Comparison of ENCODE assay signal across 15 cellular contexts in genomic region chr6:88662653-88663174, GRCh38.
A peak's percentile ranks its signal among the peaks of the same experiment; 100 is the strongest.
DNase-seq lines count a peak whose midpoint lies in the region; ATAC-seq and TF ChIP-seq lines count a peak whose summit lies in the region.
"Had no signal": no experiment of that assay in that cellular context is flagged by ENCODE, and none has a peak within 500 bp of the region (broad histone marks: within the 10 kb centered on the region; RNA-seq: fewer than 3 reads in every experiment).

No MANE protein-coding gene starts in this region.

- TF ChIP-seq CTCF in osteocyte (IDR thresholded peaks at IDR 0.05) (no peak), foreskin fibroblast (IDR thresholded peaks at IDR 0.05; ENCODE audit: low read depth, low read length) (no peak)

- H3K4me3 Mint-ChIP-seq in osteocyte (ENCODE audit: unreplicated experiment) = no peak overlapping the region

- no peak overlapping the region for H3K27ac Mint-ChIP-seq in osteocyte (ENCODE audit: unreplicated experiment)

- H3K4me3 ChIP-seq in foreskin fibroblast (ENCODE audit: low read depth in 1 of 2, low read length in 2 of 2) = no peak overlapping the region
- H3K4me3 ChIP-seq: adrenal gland, SJSA1 had no signal

- peaks cover 38% of the 10 kb centered on the region for H3K9me3 Mint-ChIP-seq in osteocyte (ENCODE audit: unreplicated experiment)

- ATAC-seq in GM18867 (IDR thresholded peaks at IDR 0.05; ENCODE audit: unreplicated experiment) (peak; percentile 76), GM21390 (IDR thresholded peaks at IDR 0.05; ENCODE audit: unreplicated experiment) (peak; percentile 59), HG03135 (IDR thresholded peaks at IDR 0.05; ENCODE audit: unreplicated experiment) (peak; percentile 66), GM21360 (IDR thresholded peaks at IDR 0.05; ENCODE audit: unreplicated experiment) (no peak)

- no peaks in the 10 kb centered on the region for H3K4me1 Mint-ChIP-seq in osteocyte (ENCODE audit: unreplicated experiment)

- in situ Hi-C loops in G401 (cut with HindIII; ENCODE audit: low sequenced_read_pairs) = no loop called here

- H3K36me3 Mint-ChIP-seq in osteocyte (ENCODE audit: unreplicated experiment) = peaks cover 20% of the 10 kb centered on the region

- DNase-seq in osteocyte (ENCODE audit: extremely low spot score, unreplicated experiment) = peak; percentile 76
- DNase-seq in G401 (ENCODE audit: low spot score) = no peak
- DNase-seq in foreskin fibroblast = no peak
- DNase-seq: activated CD8-positive, alpha-beta memory T cell treated with anti-CD3 and anti-CD28 coated beads, Interleukin-2, amount 50 U/mL, for 48 hours; adrenal gland; GF-D8; mammary epithelial cell; nucleus accumbens; stimulated activated CD4-positive, alpha-beta T cell treated with anti-CD3 and anti-CD28 coated beads, Interleukin-12 subunit alpha, Interleukin-12 subunit beta, amount 100 ng/mL, for 4 hours; trophoblast cell had no signal

- no peaks in the 10 kb centered on the region for H3K27me3 Mint-ChIP-seq in osteocyte (ENCODE audit: unreplicated experiment)
